14 cellular contexts compared by ENCODE assay signal in the genomic region with DNA sequence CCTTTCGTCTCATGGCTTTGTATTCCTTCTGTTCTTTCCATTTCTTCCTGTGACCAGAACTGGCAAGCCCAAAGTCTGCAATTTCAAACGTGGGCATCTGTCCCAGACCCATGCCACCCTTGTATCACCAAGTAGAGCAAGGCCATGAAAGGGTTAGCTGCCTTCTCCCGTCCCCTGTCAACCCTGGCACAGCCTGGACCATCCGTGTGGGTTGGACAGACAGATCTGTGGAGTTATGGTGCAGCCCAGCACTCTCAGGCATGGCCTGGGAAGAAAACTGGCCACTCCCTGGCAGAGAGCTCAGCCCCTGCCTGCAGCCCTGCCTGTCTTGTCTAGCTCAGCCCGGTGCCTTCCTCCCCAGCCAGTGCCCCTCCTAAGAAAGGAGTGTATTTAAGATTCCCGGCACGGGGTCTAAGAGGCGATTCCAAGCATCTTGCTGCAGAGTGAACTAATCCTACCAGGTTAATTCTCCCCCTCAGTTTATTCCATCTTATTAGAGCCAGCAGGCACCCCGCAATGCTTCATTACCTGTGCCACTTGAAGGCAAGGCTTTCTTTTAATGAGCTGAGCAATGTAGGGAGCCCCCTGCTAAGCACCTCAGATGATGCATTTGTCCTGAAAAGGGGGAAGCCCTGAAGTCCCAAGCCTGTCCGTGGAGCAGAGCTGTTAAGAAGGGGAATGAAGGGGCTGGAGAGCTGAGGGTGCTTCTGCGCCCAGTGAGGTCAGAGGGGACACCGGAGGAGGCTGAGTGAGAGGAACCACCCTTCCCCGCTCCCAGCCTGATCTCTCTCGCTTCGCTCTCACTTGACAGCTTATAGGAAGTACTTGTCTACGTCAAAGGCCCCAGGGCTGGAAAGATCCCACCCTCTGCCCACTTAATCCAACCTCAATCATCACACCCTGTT.
DNase-seq lines count a peak whose midpoint lies in the region; ATAC-seq and TF ChIP-seq lines count a peak whose summit lies in the region.
"Had no signal": no experiment of that assay in that cellular context is flagged by ENCODE, and none has a peak within 500 bp of the region (broad histone marks: within the 10 kb centered on the region; RNA-seq: fewer than 3 reads in every experiment).

No MANE protein-coding gene starts in this region.

- peaks cover 4% of the 10 kb centered on the region for H3K79me2 ChIP-seq in trophoblast cell (ENCODE audit: control insufficient read depth, insufficient read depth, low read length, poor library complexity)

- ATAC-seq in HG02852 (IDR thresholded peaks at IDR 0.05; ENCODE audit: unreplicated experiment): no peak

- no peak overlapping the region for H2AK5ac ChIP-seq in trophoblast cell (ENCODE audit: low read length)

- no peaks in the 10 kb centered on the region for H3K9me3 ChIP-seq in trophoblast cell (ENCODE audit: insufficient read depth, low read depth, low read length)

- no peak overlapping the region for H3K27ac ChIP-seq in coronary artery
- H3K27ac ChIP-seq in trophoblast cell (ENCODE audit: low read depth, low read length): no peak overlapping the region

- H4K91ac ChIP-seq in trophoblast cell (ENCODE audit: low read depth, low read length): peak overlapping the region; percentile 39

- H2BK120ac ChIP-seq in trophoblast cell (ENCODE audit: insufficient read depth, low read length, poor library complexity): peak overlapping the region; percentile 8

- no peak overlapping the region for H3K23ac ChIP-seq in trophoblast cell (ENCODE audit: low read length)

- H3K4me3 ChIP-seq in coronary artery: no peak overlapping the region
- H3K4me3 ChIP-seq in trophoblast cell (ENCODE audit: low read depth, low read length): no peak overlapping the region

- peaks cover 36% of the 10 kb centered on the region for H3K79me1 ChIP-seq in trophoblast cell (ENCODE audit: low read length)

- no peak overlapping the region for H2AFZ ChIP-seq in trophoblast cell (ENCODE audit: insufficient read depth, low read length, poor library complexity)

- TF ChIP-seq CTCF in coronary artery (IDR thresholded peaks at IDR 0.05): no peak

- DNase-seq in NCI-H82 (lab: John Stamatoyannopoulos, UW): peak; percentile 49
- no peak for DNase-seq in NCI-H82 treated with DMSO at 0.1 percent for 48 hours (lab: John Stamatoyannopoulos, UW; ENCODE audit: unreplicated experiment)
- peak; percentile 67 to 80 for DNase-seq in NCI-H524 (lab: John Stamatoyannopoulos, UW)
- DNase-seq in coronary artery (ENCODE audit: low spot score): peak; percentile 55
- DNase-seq in trophoblast cell: no peak
- DNase-seq in stimulated activated CD4-positive, alpha-beta T cell treated with anti-CD3 and anti-CD28 coated beads, Interleukin-15, amount 100 ng/mL, for 24 hours: no peak
- DNase-seq: C1 segment of cervical spinal cord; Calu3; CD4-positive, alpha-beta T cell; DMS 273 treated with DMSO at 0.1 percent for 48 hours; DND-41; GDM1; IMR-90 had no signal

- WGBS in trophoblast cell (ENCODE audit: extremely low coverage, insufficient coverage, insufficient read length): no CpG with 5 or more reads among the region's 16 CpGs

- H4K12ac ChIP-seq in trophoblast cell (ENCODE audit: low read depth, low read length): no peak overlapping the region

- H3K36me3 ChIP-seq in trophoblast cell (ENCODE audit: control insufficient read depth in 1 of 2, insufficient read depth in 2 of 2, low read length in 2 of 2): no peaks in the 10 kb centered on the region

- no peaks in the 10 kb centered on the region for H3K27me3 ChIP-seq in trophoblast cell (ENCODE audit: insufficient read depth, low read length)

- no peak overlapping the region for H3K4ac ChIP-seq in trophoblast cell (ENCODE audit: low read depth, low read length)

- H3K18ac ChIP-seq in trophoblast cell (ENCODE audit: low read length): no peak overlapping the region

- H2BK5ac ChIP-seq in trophoblast cell (ENCODE audit: low read depth, low read length, poor library complexity): no peak overlapping the region

- H3K4me2 ChIP-seq in trophoblast cell (ENCODE audit: low read length): no peak overlapping the region

- no peak overlapping the region for H4K8ac ChIP-seq in trophoblast cell (ENCODE audit: low read depth, low read length)

- H2BK12ac ChIP-seq in trophoblast cell (ENCODE audit: low read length): peak overlapping the region; percentile 32

- H3K4me1 ChIP-seq in trophoblast cell (ENCODE audit: control insufficient read depth in 1 of 2, insufficient read depth in 2 of 2, low read length in 2 of 2): peaks cover 24% of the 10 kb centered on the region in 2 experiments

- peak overlapping the region; percentile 45 for H3K14ac ChIP-seq in trophoblast cell (ENCODE audit: low read length)

- no peak overlapping the region for H3K9ac ChIP-seq in trophoblast cell (ENCODE audit: low read length)

Comparison
In these comparisons a context has a peak if more than half of its experiments do, and no peak if none do; other contexts are left out.
1. DNase-seq: peak in NCI-H82 (single experiment), NCI-H524 (2 of 2) and coronary artery (single experiment); none in NCI-H82 treated with DMSO at 0.1 percent for 48 hours (single experiment), trophoblast cell (0 of 2) and stimulated activated CD4-positive, alpha-beta T cell treated with anti-CD3 and anti-CD28 coated beads, Interleukin-15, amount 100 ng/mL, for 24 hours (single experiment).